23 cellular contexts compared by ENCODE assay signal in the genomic region with DNA sequence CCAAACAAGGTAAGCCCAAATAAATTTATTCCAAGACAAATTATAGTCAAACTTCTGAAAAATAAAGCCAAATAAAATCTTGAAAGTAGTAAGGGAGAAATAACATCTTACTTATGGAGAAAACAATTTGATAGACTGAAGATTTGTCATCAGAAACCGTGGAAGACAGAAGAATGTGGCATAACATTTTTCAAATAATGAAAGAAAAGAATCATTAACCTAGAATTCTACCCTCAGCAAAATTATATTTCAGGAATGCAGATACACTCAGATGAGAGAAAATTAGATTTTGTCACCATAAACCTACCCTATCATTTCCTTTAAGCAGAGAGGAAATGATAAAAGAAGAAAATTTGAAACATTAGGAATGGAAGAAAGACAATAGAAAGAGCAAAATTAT. TPM values are rescaled to one million over a fixed set of nuclear protein-coding genes. Genes with fewer than 3 reads are reported as not detected.
DNase-seq lines count a peak whose midpoint lies in the region; ATAC-seq and TF ChIP-seq lines count a peak whose summit lies in the region.
"Had no signal": no experiment of that assay in that cellular context is flagged by ENCODE, and none has a peak within 500 bp of the region (broad histone marks: within the 10 kb centered on the region; RNA-seq: fewer than 3 reads in every experiment).

No MANE protein-coding gene starts in this region.

- H3K4me1 Mint-ChIP-seq in chondrocyte (ENCODE audit: low read depth): peaks cover 39% of the 10 kb centered on the region

- H3K4me1 ChIP-seq in HCT116 (ENCODE audit: control insufficient read depth in 1 of 2, insufficient read depth in 2 of 2, low read length in 2 of 2): peaks cover 0 to 4% of the 10 kb centered on the region in 2 experiments; a peak in 1 of 4 replicates
- no peaks in the 10 kb centered on the region for H3K4me1 ChIP-seq in osteoblast (ENCODE audit: insufficient read depth, low read length)
- H3K4me1 ChIP-seq: SJSA1 had no signal

- TF ChIP-seq RAD21 in HCT116 (IDR thresholded peaks at IDR 0.05; ENCODE audit: low read depth): no peak

- H3K4me3 Mint-ChIP-seq in chondrocyte (ENCODE audit: unreplicated experiment): no peak overlapping the region
- H3K4me3 Mint-ChIP-seq: CD4-positive, alpha-beta T cell had no signal

- no peaks in the 10 kb centered on the region for H3K36me3 ChIP-seq in HCT116 (ENCODE audit: control insufficient read depth in 1 of 2, insufficient read depth in 2 of 2, low read length in 2 of 2)
- no peaks in the 10 kb centered on the region for H3K36me3 ChIP-seq in osteoblast (ENCODE audit: insufficient read depth, low read length)
- H3K36me3 ChIP-seq: BLaER1, MG63, SJSA1 had no signal

- no peaks in the 10 kb centered on the region for H3K27me3 Mint-ChIP-seq in chondrocyte (ENCODE audit: low read depth)
- H3K27me3 Mint-ChIP-seq: CD4-positive, alpha-beta T cell had no signal

- POLR2A ChIA-PET in HCT116 (lab: Charles Lee): no interaction called here

- no peaks in the 10 kb centered on the region for H3K9me2 ChIP-seq in HCT116 (ENCODE audit: insufficient read depth)

- H3K36me3 Mint-ChIP-seq in chondrocyte (ENCODE audit: low read depth): peaks cover 13% of the 10 kb centered on the region

- no peaks in the 10 kb centered on the region for H4K20me1 ChIP-seq in HCT116 (ENCODE audit: insufficient read depth)
- no peaks in the 10 kb centered on the region for H4K20me1 ChIP-seq in osteoblast (ENCODE audit: insufficient read depth, low read length)
- H4K20me1 ChIP-seq: BLaER1 had no signal

- no peak overlapping the region for H3K9ac ChIP-seq in HCT116 (ENCODE audit: low read length)
- H3K9ac ChIP-seq: BLaER1 had no signal

- no TSS peak for BruUV-seq in HCT116 (replicated peaks; lab: Mats Ljungman, UMichigan)

- H3K9me3 Mint-ChIP-seq in chondrocyte (ENCODE audit: low read depth): peaks cover 38% of the 10 kb centered on the region

- no peak for ATAC-seq in HCT116
- ATAC-seq in HG02981 (IDR thresholded peaks at IDR 0.05; ENCODE audit: unreplicated experiment): no peak
- no peak for ATAC-seq in GM19463 (IDR thresholded peaks at IDR 0.05; ENCODE audit: unreplicated experiment)
- ATAC-seq in HG02623 (IDR thresholded peaks at IDR 0.05; ENCODE audit: unreplicated experiment): no peak
- ATAC-seq: PC-3 had no signal

- H3K79me2 ChIP-seq in HCT116 (ENCODE audit: insufficient read depth, low read length) (no peaks in the 10 kb centered on the region), osteoblast (ENCODE audit: insufficient read depth, low read length) (no peaks in the 10 kb centered on the region)

- DNase-seq in ACHN: peak; percentile 78
- no peak for DNase-seq in HCT116 (ENCODE audit: low read depth, low spot score)
- DNase-seq in chondrocyte (ENCODE audit: low spot score): no peak
- no peak for DNase-seq in osteoblast (ENCODE audit: insufficient read length, low spot score, missing footprints)
- no peak for DNase-seq in GM13976 (ENCODE audit: low spot score)
- DNase-seq: 8988T; CD4-positive, alpha-beta T cell; IMR-90; KG1; MG63; NCI-H2029; NCI-H446; NCI-H524 treated with DMSO at 0.1 percent for 48 hours; NCI-H774; NK-92 treated with Interleukin-12 subunit alpha and Interleukin-12 subunit beta, amount 100 ng/mL, for 24 hours; PC-3; Right ventricle myocardium superior; RPMI8226 had no signal

- H3K27ac Mint-ChIP-seq in chondrocyte (ENCODE audit: unreplicated experiment): peak overlapping the region; percentile 78
- H3K27ac Mint-ChIP-seq: CD4-positive, alpha-beta T cell had no signal

- H3K27me3 ChIP-seq in HCT116 (ENCODE audit: insufficient read depth, low read length) (no peaks in the 10 kb centered on the region), osteoblast (ENCODE audit: insufficient read depth, low read length) (no peaks in the 10 kb centered on the region)
- H3K27me3 ChIP-seq: BLaER1, MG63, SJSA1 had no signal

- intact Hi-C loops in HCT116 (cut with micrococcal nuclease): no loop called here

- H3K27ac ChIP-seq in HCT116 (ENCODE audit: low read depth, low read length): no peak overlapping the region
- peak overlapping the region; percentile 14 for H3K27ac ChIP-seq in osteoblast (ENCODE audit: low read depth, low read length)
- H3K27ac ChIP-seq: BLaER1, SJSA1 had no signal

- H2AFZ ChIP-seq in HCT116 (ENCODE audit: low read depth, low read length, poor library complexity, severe bottlenecking) (peak overlapping the region; percentile 3), osteoblast (ENCODE audit: low read length) (peak overlapping the region; percentile 43)

- no peaks in the 10 kb centered on the region for H3K9me3 ChIP-seq in HCT116 (ENCODE audit: control insufficient read depth in 1 of 2, insufficient read depth in 1 of 2, low read depth in 1 of 2, low read length in 2 of 2)
- no peaks in the 10 kb centered on the region for H3K9me3 ChIP-seq in osteoblast (ENCODE audit: low read depth, low read length)
- H3K9me3 ChIP-seq: MG63, SJSA1 had no signal

- CTCF ChIA-PET in HCT116 (lab: Charles Lee): no interaction called here

- TF ChIP-seq CTCF in HCT116 (IDR thresholded peaks at IDR 0.05 in 2 of 3, conservative IDR thresholded peaks at IDR 0.05 in 1 of 3; ENCODE audit: borderline replicate concordance in 1 of 3, insufficient read depth in 1 of 3, low read depth in 2 of 3, low read length in 2 of 3): no peak
- no peak for TF ChIP-seq CTCF in chondrocyte (IDR thresholded peaks at IDR 0.05)
- no peak for TF ChIP-seq CTCF in osteoblast (IDR thresholded peaks at IDR 0.05; ENCODE audit: extremely low read depth, low read depth, low read length)
- TF ChIP-seq CTCF in GM13976 (IDR thresholded peaks at IDR 0.05; ENCODE audit: borderline replicate concordance, control extremely low read depth, extremely low read depth, insufficient read depth, missing control alignments): no peak

- RAD21 ChIA-PET in HCT116 (lab: Charles Lee; ENCODE audit: low non-redundant PET in 1 of 2, low total read pairs in 2 of 2, uncharacterized antibody in 2 of 2, unreplicated experiment in 2 of 2): no interaction called here

- no peak for TF ChIP-seq POLR2A in HCT116 (IDR thresholded peaks at IDR 0.05; ENCODE audit: borderline replicate concordance, extremely low read depth, insufficient read depth, insufficient read length)

- H3K4me2 ChIP-seq in HCT116 (ENCODE audit: low read length): no peak overlapping the region
- no peak overlapping the region for H3K4me2 ChIP-seq in osteoblast (ENCODE audit: insufficient read depth, low read length)
- H3K4me2 ChIP-seq: BLaER1 had no signal

- H3K4me3 ChIP-seq in HCT116 (replicated peaks in 1 of 2; ENCODE audit: low read depth in 1 of 2, low read length in 2 of 2): no peak overlapping the region
- H3K4me3 ChIP-seq in osteoblast (ENCODE audit: insufficient read depth, low read length): no peak overlapping the region
- H3K4me3 ChIP-seq: BLaER1, MG63, SJSA1 had no signal

- in situ Hi-C loops in ACHN (cut with HindIII; ENCODE audit: low pct_ligation_motif_present, low pct_unique_long_range_greater_than_20kb, low sequenced_read_pairs) (no loop called here), GM13976 (cut with MboI; ENCODE audit: low sequenced_read_pairs, unreplicated experiment) (no loop called here)

TF ChIP-seq in HCT116, 20 proteins besides CTCF, POLR2A, EP300 and RAD21 (continues in another document):
- no peak for TF ChIP-seq MAX (IDR thresholded peaks at IDR 0.05)
- no peak for TF ChIP-seq SP1 (IDR thresholded peaks at IDR 0.05; ENCODE audit: low read depth)
- no peak for TF ChIP-seq JUND (IDR thresholded peaks at IDR 0.05)
- no peak for TF ChIP-seq CEBPB (IDR thresholded peaks at IDR 0.05; ENCODE audit: low read depth)
- TF ChIP-seq EZH2 (IDR thresholded peaks at IDR 0.05): no peak
- no peak for TF ChIP-seq CBX3 (IDR thresholded peaks at IDR 0.05; ENCODE audit: low read depth)
- no peak for TF ChIP-seq ZNF274 (IDR thresholded peaks at IDR 0.05; ENCODE audit: low read depth, low read length)
- no peak for TF ChIP-seq FOSL1 (IDR thresholded peaks at IDR 0.05; ENCODE audit: low read depth)
- TF ChIP-seq YY1 (IDR thresholded peaks at IDR 0.05; ENCODE audit: extremely low read depth, insufficient replicate concordance, low read depth, low read length): no peak
- no peak for TF ChIP-seq ZFX (IDR thresholded peaks at IDR 0.05)
- no peak for TF ChIP-seq ELF1 (IDR thresholded peaks at IDR 0.05; ENCODE audit: borderline replicate concordance, low read depth)
- TF ChIP-seq ATF3 (IDR thresholded peaks at IDR 0.05): no peak
- TF ChIP-seq SIN3A (IDR thresholded peaks at IDR 0.05; ENCODE audit: low read depth): no peak
- no peak for TF ChIP-seq SRF (IDR thresholded peaks at IDR 0.05; ENCODE audit: low read depth)
- no peak for TF ChIP-seq POLR2AphosphoS5 (IDR thresholded peaks at IDR 0.05; ENCODE audit: low read depth, low read length)

RNA-seq across cellular contexts. Expression of gene PADI1, which starts 27.3 kb away (rescaled TPM):
- total RNA-seq in HCT116 (2021; ENCODE audit: unreplicated experiment) (0.37 TPM), chondrocyte (0.41 to 0.97 TPM (median 0.70 TPM) in 3 replicates), osteoblast (under 0.01 TPM in 2 replicates)
- 0.05 and 0.08 TPM in 2 replicates for polyA plus RNA-seq in HCT116 (2012)
- total RNA-seq: CD4-positive, alpha-beta T cell; IMR-90; Right ventricle myocardium superior had no signal

RNA-seq across cellular contexts. Expression of gene PADI2, which starts 58.4 kb away (rescaled TPM):
- total RNA-seq in HCT116 (2021; ENCODE audit: unreplicated experiment) (2.7 TPM), chondrocyte (20.9 to 74.9 TPM (median 72.6 TPM) in 3 replicates), osteoblast (under 0.01 and 0.29 TPM in 2 replicates)
- 2.4 and 2.9 TPM in 2 replicates for polyA plus RNA-seq in HCT116 (2012)
- total RNA-seq: IMR-90, SJSA1 had no signal
- polyA plus RNA-seq: IMR-90 had no signal
